ENCODE assay signal across 18 cellular contexts in the genomic region with DNA sequence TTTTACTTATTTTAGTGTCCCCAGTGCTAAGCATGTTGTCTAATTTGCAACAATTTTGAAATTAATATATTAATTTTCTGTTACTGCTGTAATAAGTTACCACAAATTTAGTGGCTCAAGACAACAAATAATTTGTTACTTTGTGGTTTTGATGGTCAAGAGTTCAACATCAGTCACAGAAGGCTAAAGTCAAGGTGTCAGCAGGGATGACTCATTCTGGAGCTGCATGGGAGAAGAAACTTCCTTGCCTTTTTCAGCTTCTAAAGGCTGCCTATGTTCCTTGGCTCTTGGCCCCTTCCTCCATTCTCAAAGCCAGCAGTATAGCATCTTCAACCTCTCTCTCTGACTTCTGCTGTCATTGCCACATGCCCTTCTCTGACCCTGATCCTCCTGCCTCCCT.
DNase-seq lines count a peak whose midpoint lies in the region; ATAC-seq and TF ChIP-seq lines count a peak whose summit lies in the region.
"Had no signal": no experiment of that assay in that cellular context is flagged by ENCODE, and none has a peak within 500 bp of the region (broad histone marks: within the 10 kb centered on the region; RNA-seq: fewer than 3 reads in every experiment).

No MANE protein-coding gene starts in this region.

- DNase-seq in ELR (ENCODE audit: low read depth) (peak; percentile 53), RPMI7951 (ENCODE audit: low read depth) (peak; percentile 31), fibroblast of mammary gland (ENCODE audit: low read depth) (peak; percentile 46), AG20443 (ENCODE audit: low spot score) (no peak), DMS 273 (lab: John Stamatoyannopoulos, UW; ENCODE audit: unreplicated experiment) (no peak)
- DNase-seq: ACHN; AML-193; Caco-2; CD4-positive, alpha-beta T cell; DMS153; DMS79; GOT3; H7; HFFc6; IMR-90 had no signal

- H3K4me3 ChIP-seq in fibroblast of mammary gland (ENCODE audit: control insufficient read depth, low read depth, low read length): no peak overlapping the region
- H3K4me3 ChIP-seq: GM12878 had no signal

- H3K9me3 Mint-ChIP-seq in stimulated activated memory B cell treated with anti-CD40 and anti-IgM and Interleukin-4, amounts not matched to agents 10 μg/mL and 1 μg/mL and 100 μg/mL, for 72 hours: peaks cover 6% of the 10 kb centered on the region
- H3K9me3 Mint-ChIP-seq: CD4-positive, alpha-beta T cell had no signal

- TF ChIP-seq CTCF in fibroblast of mammary gland (conservative IDR thresholded peaks at IDR 0.05; ENCODE audit: control insufficient read depth, insufficient read depth, low read depth, low read length): no peak

- H3K4me1 Mint-ChIP-seq in stimulated activated memory B cell treated with anti-CD40 and anti-IgM and Interleukin-4, amounts not matched to agents 10 μg/mL and 1 μg/mL and 100 μg/mL, for 72 hours: peaks cover 12% of the 10 kb centered on the region

- ATAC-seq in stimulated activated memory B cell treated with anti-CD40 and anti-IgM and Interleukin-4, amounts not matched to agents 10 μg/mL and 1 μg/mL and 100 μg/mL, for 72 hours: no peak
- ATAC-seq: GM12878, HCT116 had no signal

- H3K27ac Mint-ChIP-seq in stimulated activated memory B cell treated with anti-CD40 and anti-IgM and Interleukin-4, amounts not matched to agents 10 μg/mL and 1 μg/mL and 100 μg/mL, for 72 hours: no peak overlapping the region
- H3K27ac Mint-ChIP-seq: CD4-positive, alpha-beta T cell; HFFc6 had no signal

- H3K36me3 Mint-ChIP-seq in stimulated activated memory B cell treated with anti-CD40 and anti-IgM and Interleukin-4, amounts not matched to agents 10 μg/mL and 1 μg/mL and 100 μg/mL, for 72 hours: peaks cover 5% of the 10 kb centered on the region

- H3K4me3 Mint-ChIP-seq in stimulated activated memory B cell treated with anti-CD40 and anti-IgM and Interleukin-4, amounts not matched to agents 10 μg/mL and 1 μg/mL and 100 μg/mL, for 72 hours: no peak overlapping the region
- H3K4me3 Mint-ChIP-seq: CD4-positive, alpha-beta T cell; HFFc6 had no signal

- H3K27me3 Mint-ChIP-seq in stimulated activated memory B cell treated with anti-CD40 and anti-IgM and Interleukin-4, amounts not matched to agents 10 μg/mL and 1 μg/mL and 100 μg/mL, for 72 hours: no peaks in the 10 kb centered on the region
- H3K27me3 Mint-ChIP-seq: CD4-positive, alpha-beta T cell had no signal

Comparison
In these comparisons a context has a peak if more than half of its experiments do, and no peak if none do; other contexts are left out.
1. DNase-seq: peak in ELR (single experiment), RPMI7951 (single experiment) and fibroblast of mammary gland (single experiment); none in AG20443 (single experiment) and DMS 273 (single experiment).